Comparison of ENCODE assay signal across 1 cellular context in genomic region chr2:222878877-222879601, GRCh38.
TF ChIP-seq lines count a peak whose summit lies in the region.

No MANE protein-coding gene starts in this region.

TF ChIP-seq in HepG2, 621 proteins besides CTCF, POLR2A, EP300 and RAD21 (continues in another document):
- TF ChIP-seq ATF4 (CRISPR knock-in tag; IDR thresholded peaks at IDR 0.05) (0 out of 4 replicates have a peak, but pooled peaks of 1 of the 2 experiments have one; percentile 44), ATAD3A (CRISPR knock-in tag; IDR thresholded peaks at IDR 0.05) (no peak), ELK4 (CRISPR knock-in tag; IDR thresholded peaks at IDR 0.05; ENCODE audit: borderline replicate concordance) (no peak), GABPB1 (CRISPR knock-in tag; IDR thresholded peaks at IDR 0.05) (0 out of 2 replicates have a peak, but pooled peaks have one; percentile 20), SOX6 (IDR thresholded peaks at IDR 0.05) (no peak), SOX6 (CRISPR knock-in tag; IDR thresholded peaks at IDR 0.05) (0 out of 2 replicates have a peak, but pooled peaks have one; percentile 11), ZNF280D (CRISPR knock-in tag; IDR thresholded peaks at IDR 0.05) (peak; percentile 47; the same call in 1 of the 2 replicates), ZBTB44 (CRISPR knock-in tag; IDR thresholded peaks at IDR 0.05) (no peak), ZKSCAN8 (CRISPR knock-in tag; IDR thresholded peaks at IDR 0.05; ENCODE audit: borderline replicate concordance) (no peak), KMT2B (CRISPR knock-in tag; IDR thresholded peaks at IDR 0.05) (0 out of 2 replicates have a peak, but pooled peaks have one; percentile 31), RARA (CRISPR knock-in tag; IDR thresholded peaks at IDR 0.05) (peak; percentile 89), FOXK1 (CRISPR knock-in tag; IDR thresholded peaks at IDR 0.05; ENCODE audit: borderline replicate concordance, low read depth) (0 out of 2 replicates have a peak, but pooled peaks have one; percentile 22), U2AF1 (optimal IDR thresholded peaks at IDR 0.05; ENCODE audit: low read depth, low read length) (no peak), BHLHE40 (IDR thresholded peaks at IDR 0.05; ENCODE audit: low read length) (peak; percentile 70; the same call in 1 of the 2 replicates), ARID5B (CRISPR knock-in tag; IDR thresholded peaks at IDR 0.05) (peak; percentile 34; the same call in 1 of the 2 replicates), NR2F1 (CRISPR knock-in tag; IDR thresholded peaks at IDR 0.05) (peak; percentile 14 to 48; a peak in 1 of 4 replicates), FOXK2 (IDR thresholded peaks at IDR 0.05) (peak; percentile 11; the same call in 1 of the 2 replicates), TOPORS (CRISPR knock-in tag; IDR thresholded peaks at IDR 0.05) (no peak), SOX13 (IDR thresholded peaks at IDR 0.05) (no peak), SOX13 (CRISPR knock-in tag; conservative IDR thresholded peaks at IDR 0.05 in 1 of 2, IDR thresholded peaks at IDR 0.05 in 1 of 2) (no peak), NKX3-1 (CRISPR knock-in tag; IDR thresholded peaks at IDR 0.05) (no peak), THAP8 (CRISPR knock-in tag; IDR thresholded peaks at IDR 0.05; ENCODE audit: borderline replicate concordance) (no peak), E2F1 (CRISPR knock-in tag; IDR thresholded peaks at IDR 0.05) (no peak), SMC3 (IDR thresholded peaks at IDR 0.05; ENCODE audit: low read length) (no peak), AKAP8 (CRISPR knock-in tag; IDR thresholded peaks at IDR 0.05) (0 out of 2 replicates have a peak, but pooled peaks have one; percentile 45), ZFP36L2 (CRISPR knock-in tag; IDR thresholded peaks at IDR 0.05) (no peak), MATR3 (CRISPR knock-in tag; IDR thresholded peaks at IDR 0.05) (no peak), ZBTB39 (CRISPR knock-in tag; IDR thresholded peaks at IDR 0.05) (no peak), ZSCAN5A (CRISPR knock-in tag; IDR thresholded peaks at IDR 0.05; ENCODE audit: borderline replicate concordance) (no peak), ZNF335 (CRISPR knock-in tag; IDR thresholded peaks at IDR 0.05) (0 out of 2 replicates have a peak, but pooled peaks have one; percentile 62), FOSL2 (CRISPR knock-in tag; IDR thresholded peaks at IDR 0.05) (peak; percentile 93), ZBTB33 (CRISPR knock-in tag; IDR thresholded peaks at IDR 0.05) (peak; percentile 74), ZNF605 (CRISPR knock-in tag; IDR thresholded peaks at IDR 0.05) (no peak), ZMYM4 (CRISPR knock-in tag; IDR thresholded peaks at IDR 0.05) (0 out of 2 replicates have a peak, but pooled peaks have one; percentile 13), ATF3 (CRISPR knock-in tag; IDR thresholded peaks at IDR 0.05) (0 out of 2 replicates have a peak, but pooled peaks have one; percentile 20), CEBPG (CRISPR knock-in tag; IDR thresholded peaks at IDR 0.05) (0 out of 2 replicates have a peak, but pooled peaks have one; percentile 8), THAP11 (CRISPR knock-in tag; IDR thresholded peaks at IDR 0.05) (peak; percentile 28; the same call in 1 of the 2 replicates), FOXO1 (CRISPR knock-in tag; IDR thresholded peaks at IDR 0.05) (0 out of 2 replicates have a peak, but pooled peaks have one; percentile 23), MIER3 (CRISPR knock-in tag; IDR thresholded peaks at IDR 0.05; ENCODE audit: borderline replicate concordance) (no peak), ZNF569 (CRISPR knock-in tag; IDR thresholded peaks at IDR 0.05; ENCODE audit: borderline replicate concordance) (no peak), FOXA1 (IDR thresholded peaks at IDR 0.05) (no peak), FOXA1 (CRISPR knock-in tag; IDR thresholded peaks at IDR 0.05) (0 out of 2 replicates have a peak, but pooled peaks have one; percentile 24), SAP130 (CRISPR knock-in tag; IDR thresholded peaks at IDR 0.05; ENCODE audit: low read depth) (peak; percentile 32; the same call in 1 of the 2 replicates), JUNB (CRISPR knock-in tag; IDR thresholded peaks at IDR 0.05; ENCODE audit: borderline replicate concordance) (0 out of 2 replicates have a peak, but pooled peaks have one; percentile 60)
